Comparison of ENCODE assay signal across 8 cellular contexts in the genomic region with DNA sequence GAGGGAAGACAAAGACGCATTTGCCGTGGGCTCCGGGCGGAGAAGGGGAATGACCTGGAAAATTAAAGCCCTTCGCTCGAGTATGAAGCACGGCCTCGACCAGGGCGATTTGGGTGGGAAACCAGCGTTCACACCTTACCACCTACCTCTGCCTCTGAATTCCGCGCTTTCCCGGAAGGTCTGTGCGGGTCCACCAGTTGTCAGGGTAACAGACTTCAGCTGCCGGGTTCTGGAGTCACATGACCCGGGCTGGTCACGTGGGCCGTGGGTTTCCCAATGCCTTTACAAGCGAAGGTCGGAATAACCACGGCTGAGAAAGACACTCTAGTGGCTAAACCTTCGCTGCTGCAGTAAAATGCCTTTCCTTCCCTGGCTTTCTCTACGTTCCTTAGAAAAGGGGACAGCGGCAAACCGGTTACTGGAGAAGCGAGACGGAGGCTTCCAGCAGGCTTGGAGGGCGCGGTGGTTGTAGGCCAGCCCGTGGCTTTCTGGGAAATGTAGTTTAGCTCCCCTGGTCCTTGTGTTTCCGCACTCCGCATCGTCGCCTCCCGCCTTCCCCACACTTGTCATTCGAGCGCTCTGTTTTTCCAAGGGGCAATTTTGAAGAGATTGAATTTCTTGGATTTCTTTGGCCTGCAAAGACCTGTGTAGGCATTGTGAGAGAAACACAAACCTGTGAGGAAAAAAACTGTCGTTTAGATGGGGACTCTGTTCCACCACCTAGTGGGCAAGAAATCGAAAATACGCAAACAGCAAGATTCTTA. TPM values are rescaled to one million over a fixed set of nuclear protein-coding genes. Genes with fewer than 3 reads are reported as not detected.
DNase-seq lines count a peak whose midpoint lies in the region; ATAC-seq, FAIRE-seq and TF ChIP-seq lines count a peak whose summit lies in the region.

A gene with protein sequence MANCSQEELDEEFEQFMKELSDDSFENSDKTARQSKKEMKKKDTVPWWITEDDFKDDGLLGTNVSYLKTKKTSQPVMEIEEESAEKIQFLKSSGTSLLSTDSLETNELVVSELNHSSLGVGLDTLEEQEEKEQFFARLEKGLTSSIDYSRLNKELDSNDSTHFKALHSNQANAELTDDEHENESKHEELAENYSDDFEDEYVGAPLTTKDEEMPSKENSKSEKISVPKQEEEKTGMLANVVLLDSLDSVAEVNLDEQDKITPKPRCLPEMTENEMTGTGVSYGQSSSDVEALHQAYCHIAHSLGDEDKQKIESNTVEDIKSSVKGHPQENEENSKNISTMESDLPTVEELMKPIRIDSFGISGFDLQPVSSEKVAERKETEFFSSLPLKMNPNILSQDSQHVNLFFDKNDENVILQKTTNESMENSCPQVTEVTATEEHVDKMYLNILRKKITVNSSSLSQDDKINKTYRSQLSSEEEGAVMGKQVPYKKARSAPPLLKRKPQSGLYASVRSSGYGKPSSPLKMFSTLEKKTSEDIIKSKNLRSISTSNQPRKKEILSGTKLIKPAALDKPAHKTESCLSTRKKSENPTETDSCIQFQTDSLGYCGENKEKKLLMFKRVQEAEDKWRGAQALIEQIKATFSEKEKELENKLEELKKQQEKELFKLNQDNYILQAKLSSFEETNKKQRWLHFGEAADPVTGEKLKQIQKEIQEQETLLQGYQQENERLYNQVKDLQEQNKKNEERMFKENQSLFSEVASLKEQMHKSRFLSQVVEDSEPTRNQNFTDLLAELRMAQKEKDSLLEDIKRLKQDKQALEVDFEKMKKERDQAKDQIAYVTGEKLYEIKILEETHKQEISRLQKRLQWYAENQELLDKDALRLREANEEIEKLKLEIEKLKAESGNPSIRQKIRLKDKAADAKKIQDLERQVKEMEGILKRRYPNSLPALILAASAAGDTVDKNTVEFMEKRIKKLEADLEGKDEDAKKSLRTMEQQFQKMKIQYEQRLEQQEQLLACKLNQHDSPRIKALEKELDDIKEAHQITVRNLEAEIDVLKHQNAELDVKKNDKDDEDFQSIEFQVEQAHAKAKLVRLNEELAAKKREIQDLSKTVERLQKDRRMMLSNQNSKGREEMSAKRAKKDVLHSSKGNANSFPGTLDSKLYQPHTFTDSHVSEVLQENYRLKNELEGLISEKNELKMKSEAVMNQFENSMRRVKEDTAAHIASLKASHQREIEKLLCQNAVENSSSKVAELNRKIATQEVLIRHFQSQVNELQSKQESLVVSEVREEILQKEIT (N-terminal part only) (minus strand): TSS at position 210 of the 764 bp plus-strand sequence. CDS start 1,250 bp downstream, outside the sequence.

- peaks cover 19% of the 10 kb centered on the region for H3K79me2 ChIP-seq in Karpas-422 (ENCODE audit: low read length)

- no peak for FAIRE-seq in RCC 7860 (lab: Jason Lieb, UNC)

- no peaks in the 10 kb centered on the region for H3K36me3 ChIP-seq in Karpas-422 (ENCODE audit: insufficient read depth, low read length)

- 0 out of 2 replicates have a peak, but pooled peaks cover 2% of the 10 kb centered on the region for H3K27me3 ChIP-seq in Karpas-422 (ENCODE audit: low read length)

- no peaks in the 10 kb centered on the region for H3K36me3 Mint-ChIP-seq in activated T-helper 17 cell treated with anti-CD3 and anti-CD28 coated beads, Interleukin-2, amount 50 U/mL, for 72 hours (ENCODE audit: low read depth)
- H3K36me3 Mint-ChIP-seq in nephron (ENCODE audit: low read depth): peaks cover 4% of the 10 kb centered on the region
- no peaks in the 10 kb centered on the region for H3K36me3 Mint-ChIP-seq in stimulated activated naive CD8-positive, alpha-beta T cell treated with anti-CD3 and anti-CD28 coated beads, Interleukin-15, Interleukin-2, amounts not matched to agents 100 ng/mL and 50 ng/mL, for 24 hours (ENCODE audit: low read depth)

- peak within 1 kb of the TSS; percentile 84 for H3K4me3 Mint-ChIP-seq in activated T-helper 17 cell treated with anti-CD3 and anti-CD28 coated beads, Interleukin-2, amount 50 U/mL, for 72 hours
- H3K4me3 Mint-ChIP-seq in nephron: peak within 1 kb of the TSS; percentile 93 to 98 (median 97)
- H3K4me3 Mint-ChIP-seq in stimulated activated naive CD8-positive, alpha-beta T cell treated with anti-CD3 and anti-CD28 coated beads, Interleukin-15, Interleukin-2, amounts not matched to agents 100 ng/mL and 50 ng/mL, for 24 hours: peak within 1 kb of the TSS; percentile 99

- H3K4me1 ChIP-seq in Karpas-422 (ENCODE audit: low read length): peaks cover 17% of the 10 kb centered on the region

- H3K9ac ChIP-seq in Karpas-422 (ENCODE audit: low read length): peak within 1 kb of the TSS; percentile 83

- H3K9me2 ChIP-seq in Karpas-422 (replicated peaks; ENCODE audit: insufficient read depth, low read length): no peaks in the 10 kb centered on the region

- H3K4me3 ChIP-seq in Karpas-422 (ENCODE audit: low read length) (peak within 1 kb of the TSS; percentile 91), fibroblast of the aortic adventitia (ENCODE audit: low read depth, low read length) (peak within 1 kb of the TSS; percentile 100)

- peaks cover 9% of the 10 kb centered on the region for H3K27me3 Mint-ChIP-seq in activated T-helper 17 cell treated with anti-CD3 and anti-CD28 coated beads, Interleukin-2, amount 50 U/mL, for 72 hours
- peaks cover 7% of the 10 kb centered on the region for H3K27me3 Mint-ChIP-seq in nephron (ENCODE audit: low read depth)
- peaks cover 17% of the 10 kb centered on the region for H3K27me3 Mint-ChIP-seq in stimulated activated naive CD8-positive, alpha-beta T cell treated with anti-CD3 and anti-CD28 coated beads, Interleukin-15, Interleukin-2, amounts not matched to agents 100 ng/mL and 50 ng/mL, for 24 hours

- peak; percentile 98 for ATAC-seq in GM21825 (IDR thresholded peaks at IDR 0.05; ENCODE audit: unreplicated experiment)
- ATAC-seq in activated T-helper 17 cell treated with anti-CD3 and anti-CD28 coated beads, Interleukin-2, amount 50 U/mL, for 72 hours (replicated peaks): peak; percentile 98

- H3K4me1 Mint-ChIP-seq in activated T-helper 17 cell treated with anti-CD3 and anti-CD28 coated beads, Interleukin-2, amount 50 U/mL, for 72 hours: peaks cover 6% of the 10 kb centered on the region
- peaks cover 9% of the 10 kb centered on the region for H3K4me1 Mint-ChIP-seq in nephron
- peaks cover 20% of the 10 kb centered on the region for H3K4me1 Mint-ChIP-seq in stimulated activated naive CD8-positive, alpha-beta T cell treated with anti-CD3 and anti-CD28 coated beads, Interleukin-15, Interleukin-2, amounts not matched to agents 100 ng/mL and 50 ng/mL, for 24 hours (ENCODE audit: low read depth)

- H2AFZ ChIP-seq in Karpas-422 (ENCODE audit: low read length): peak within 1 kb of the TSS; percentile 98

- H3K9me3 Mint-ChIP-seq in activated T-helper 17 cell treated with anti-CD3 and anti-CD28 coated beads, Interleukin-2, amount 50 U/mL, for 72 hours: no peaks in the 10 kb centered on the region
- no peaks in the 10 kb centered on the region for H3K9me3 Mint-ChIP-seq in nephron
- no peaks in the 10 kb centered on the region for H3K9me3 Mint-ChIP-seq in stimulated activated naive CD8-positive, alpha-beta T cell treated with anti-CD3 and anti-CD28 coated beads, Interleukin-15, Interleukin-2, amounts not matched to agents 100 ng/mL and 50 ng/mL, for 24 hours

- peak within 1 kb of the TSS; percentile 77 for H3K27ac Mint-ChIP-seq in activated T-helper 17 cell treated with anti-CD3 and anti-CD28 coated beads, Interleukin-2, amount 50 U/mL, for 72 hours
- peak within 1 kb of the TSS; percentile 77 to 93 (median 91) for H3K27ac Mint-ChIP-seq in nephron
- H3K27ac Mint-ChIP-seq in stimulated activated naive CD8-positive, alpha-beta T cell treated with anti-CD3 and anti-CD28 coated beads, Interleukin-15, Interleukin-2, amounts not matched to agents 100 ng/mL and 50 ng/mL, for 24 hours: peak within 1 kb of the TSS; percentile 96

- TF ChIP-seq CTCF in fibroblast of the aortic adventitia (IDR thresholded peaks at IDR 0.05; ENCODE audit: insufficient read depth, low read length) (peak; percentile 73), nephron (IDR thresholded peaks at IDR 0.05; ENCODE audit: unreplicated experiment in 3 of 3) (peak; percentile 82 to 89 (median 84))

- no peaks in the 10 kb centered on the region for H3K9me3 ChIP-seq in Karpas-422 (ENCODE audit: low read length)

- H4K20me1 ChIP-seq in Karpas-422 (ENCODE audit: insufficient read depth, low read depth, low read length): no peaks in the 10 kb centered on the region

- H3K4me2 ChIP-seq in Karpas-422 (ENCODE audit: low read depth, low read length, poor library complexity, severe bottlenecking): peak within 1 kb of the TSS; percentile 93

- H3K27ac ChIP-seq in Karpas-422 (ENCODE audit: low read length): no peak within 1 kb of the TSS

- peak; percentile 93 for DNase-seq in Daoy (ENCODE audit: low read depth)
- DNase-seq in Karpas-422: peak; percentile 95
- DNase-seq in RCC 7860 (ENCODE audit: low spot score): peak; percentile 63
- peak; percentile 89 for DNase-seq in fibroblast of the aortic adventitia (ENCODE audit: low read depth)

RNA-seq across cellular contexts. Expression of the gene that starts here (rescaled TPM):
- 12.1 and 17.4 TPM in 2 replicates for total RNA-seq in Daoy (2014; rRNA removed; shearing (Covaris generic))
- total RNA-seq in Karpas-422 (2014; rRNA removed; shearing (Covaris generic); ENCODE audit: low replicate concordance): 3.8 and 7.5 TPM in 2 replicates
- total RNA-seq in activated T-helper 17 cell treated with anti-CD3 and anti-CD28 coated beads, Interleukin-2, amount 50 U/mL, for 72 hours: 1 to 10 TPM; 7.6 to 7.8 TPM
- 12.4 and 21.4 TPM in 2 replicates for total RNA-seq in fibroblast of the aortic adventitia (ENCODE audit: low replicate concordance)
